ENCODE assay signal across 21 cellular contexts in the genomic region with DNA sequence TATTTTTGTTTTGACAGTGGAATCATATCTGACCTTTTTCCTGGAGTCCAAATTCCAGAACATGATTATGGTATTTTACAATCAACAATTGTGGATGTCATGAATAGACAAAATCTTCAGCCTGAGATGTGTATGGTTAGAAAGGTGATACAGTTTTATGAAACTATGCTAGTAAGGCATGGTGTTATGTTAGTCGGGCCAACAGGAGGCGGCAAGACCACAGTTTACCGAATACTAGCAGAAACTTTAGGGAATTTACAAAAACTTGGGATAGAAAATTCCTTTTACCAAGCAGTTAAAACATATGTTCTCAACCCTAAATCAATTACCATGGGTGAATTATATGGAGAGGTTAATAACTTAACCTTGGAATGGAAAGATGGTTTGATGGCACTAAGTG.
A peak's percentile ranks its signal among the peaks of the same experiment; 100 is the strongest.
DNase-seq lines count a peak whose midpoint lies in the region; TF ChIP-seq lines count a peak whose summit lies in the region.
"Had no signal": no experiment of that assay in that cellular context is flagged by ENCODE, and none has a peak within 500 bp of the region (broad histone marks: within the 10 kb centered on the region; RNA-seq: fewer than 3 reads in every experiment).

No MANE protein-coding gene starts in this region.

- H3K9me3 Mint-ChIP-seq in activated naive CD8-positive, alpha-beta T cell treated with anti-CD3 and anti-CD28 coated beads for 36 hours, result peaks cover 38% of the 10 kb centered on the region
- peaks cover 0 to 8% (median 0%) of the 10 kb centered on the region in 6 donors for H3K9me3 Mint-ChIP-seq in immature natural killer cell
- H3K9me3 Mint-ChIP-seq: activated T-helper 17 cell treated with anti-CD3 and anti-CD28 coated beads, Interleukin-2, amount 50 U/mL, for 72 hours had no signal

- peak overlapping the region; percentile 21 for H3K27ac Mint-ChIP-seq in activated naive CD8-positive, alpha-beta T cell treated with anti-CD3 and anti-CD28 coated beads for 36 hours
- peak overlapping the region in 2 of 6 donors; percentile 31 to 36 for H3K27ac Mint-ChIP-seq in immature natural killer cell
- H3K27ac Mint-ChIP-seq: activated T-helper 17 cell treated with anti-CD3 and anti-CD28 coated beads, Interleukin-2, amount 50 U/mL, for 72 hours had no signal

- no peaks in the 10 kb centered on the region for H3K4me1 ChIP-seq in SJCRH30
- H3K4me1 ChIP-seq: prostate gland, SJSA1 had no signal

- no peaks in the 10 kb centered on the region for H3K27me3 Mint-ChIP-seq in activated naive CD8-positive, alpha-beta T cell treated with anti-CD3 and anti-CD28 coated beads for 36 hours
- H3K27me3 Mint-ChIP-seq in immature natural killer cell (ENCODE audit: low read depth in 3 of 3), result peaks cover 0 to 3% (median 2%) of the 10 kb centered on the region in 3 donors
- H3K27me3 Mint-ChIP-seq: activated T-helper 17 cell treated with anti-CD3 and anti-CD28 coated beads, Interleukin-2, amount 50 U/mL, for 72 hours had no signal

- H3K36me3 Mint-ChIP-seq in activated naive CD8-positive, alpha-beta T cell treated with anti-CD3 and anti-CD28 coated beads for 36 hours, result peaks cover 33% of the 10 kb centered on the region
- H3K36me3 Mint-ChIP-seq in immature natural killer cell, result no peaks in the 10 kb centered on the region

- H3K4me3 ChIP-seq in SJCRH30, result no peak overlapping the region
- H3K4me3 ChIP-seq: prostate gland, SJSA1 had no signal

- 0 out of 2 replicates have a peak, but pooled peaks cover 7% of the 10 kb centered on the region for H3K27me3 ChIP-seq in SJCRH30
- H3K27me3 ChIP-seq: SJSA1 had no signal

- H3K4me1 Mint-ChIP-seq in activated naive CD8-positive, alpha-beta T cell treated with anti-CD3 and anti-CD28 coated beads for 36 hours, result peaks cover 58% of the 10 kb centered on the region
- peaks cover 69 to 70% of the 10 kb centered on the region in 2 donors for H3K4me1 Mint-ChIP-seq in immature natural killer cell

- no peaks in the 10 kb centered on the region for H3K9me3 ChIP-seq in SJCRH30 (replicated peaks)
- H3K9me3 ChIP-seq: prostate gland, SJSA1 had no signal

- no peak overlapping the region for H3K27ac ChIP-seq in SJCRH30
- H3K27ac ChIP-seq: HL-60, prostate gland, SJSA1 had no signal

- DNase-seq in AG09319 (ENCODE audit: extremely low read depth, low read depth) (no peak), EH (ENCODE audit: low read depth) (peak; percentile 13), immature natural killer cell (no peak), NCI-H2081 (lab: John Stamatoyannopoulos, UW) (no peak), SJCRH30 (no peak), NCI-H446 (lab: John Stamatoyannopoulos, UW) (no peak)
- DNase-seq in activated naive CD8-positive, alpha-beta T cell treated with anti-CD3 and anti-CD28 coated beads for 36 hours, result no peak
- DNase-seq: activated CD4-positive, alpha-beta T cell treated with anti-CD3 and anti-CD28 coated beads for 48 hours; activated CD8-positive, alpha-beta memory T cell treated with anti-CD3 and anti-CD28 coated beads, Interleukin-2, amount 50 U/mL, for 4 hours; amniotic stem cell; COR-L47; cortex of kidney; DMS79; left ventricle myocardium superior; NCI-H1436; NCI-H524; T-helper 2 cell had no signal

- peak; percentile 25 for TF ChIP-seq CTCF in AG09319 (IDR thresholded peaks at IDR 0.05; ENCODE audit: low read depth, low read length)

- no peaks in the 10 kb centered on the region for H3K36me3 ChIP-seq in SJCRH30
- H3K36me3 ChIP-seq: prostate gland, SJSA1 had no signal

- H3K4me3 Mint-ChIP-seq in activated naive CD8-positive, alpha-beta T cell treated with anti-CD3 and anti-CD28 coated beads for 36 hours, result no peak overlapping the region
- peak overlapping the region in 4 of 5 donors; percentile 11 to 68 (median 34) for H3K4me3 Mint-ChIP-seq in immature natural killer cell
- H3K4me3 Mint-ChIP-seq: activated T-helper 17 cell treated with anti-CD3 and anti-CD28 coated beads, Interleukin-2, amount 50 U/mL, for 72 hours had no signal
